Comparison of ENCODE assay signal across 13 cellular contexts in the genomic region with DNA sequence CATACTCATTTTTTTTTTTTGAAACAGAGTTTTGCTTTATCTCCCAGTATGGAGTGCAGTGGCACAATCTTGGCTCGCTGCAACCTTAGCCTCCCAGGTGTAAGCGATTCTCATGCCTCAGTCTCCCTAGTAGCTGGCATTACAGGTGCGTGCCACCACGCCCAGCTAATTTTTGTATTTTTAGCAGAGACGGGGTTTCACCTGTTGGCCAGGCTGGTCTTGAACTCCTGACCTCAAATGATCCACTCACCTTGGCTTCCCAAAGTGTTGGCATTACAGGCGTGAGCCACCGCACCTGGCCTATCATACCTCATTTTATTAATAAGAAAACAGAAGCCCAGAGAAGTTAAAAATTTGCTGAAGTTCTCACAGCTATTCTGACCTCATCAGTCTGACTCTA. TPM values are rescaled to one million over a fixed set of nuclear protein-coding genes. Genes with fewer than 3 reads are reported as not detected.
DNase-seq lines count a peak whose midpoint lies in the region; ATAC-seq, FAIRE-seq and TF ChIP-seq lines count a peak whose summit lies in the region.
"Not testable (repeated sequence)": the region's sequence is repeated elsewhere in the genome, so short reads cannot be mapped to it uniquely, and the experiment has no call there.
"Had no signal": no experiment of that assay in that cellular context is flagged by ENCODE, and none has a peak within 500 bp of the region (broad histone marks: within the 10 kb centered on the region; RNA-seq: fewer than 3 reads in every experiment).

No MANE protein-coding gene starts in this region.

- H3K4me3 ChIP-seq in A549; HEK293 (ENCODE audit: low read depth, low read length); adipocyte (ENCODE audit: low read length); gastroesophageal sphincter; right atrium auricular region; osteoblast (ENCODE audit: insufficient read depth, low read length); gastrocnemius medialis; subcutaneous abdominal adipose tissue (ENCODE audit: low read depth in 1 of 5, low read length in 5 of 5): not testable (repeated sequence)

- peak overlapping the region; percentile 22 to 34; a peak in 1 of 6 replicates for H3K27ac ChIP-seq in A549
- not testable (repeated sequence) for H3K27ac ChIP-seq in HEK293 (ENCODE audit: extremely low read depth, low read depth, low read length)
- H3K27ac ChIP-seq in gastroesophageal sphincter, result peak overlapping the region in 3 of 4 donors; percentile 22 to 92 (median 91)
- H3K27ac ChIP-seq in right atrium auricular region, result peak overlapping the region; percentile 1 to 98
- peak overlapping the region; percentile 31 for H3K27ac ChIP-seq in osteoblast (ENCODE audit: low read depth, low read length)
- H3K27ac ChIP-seq in gastrocnemius medialis, result peak overlapping the region; percentile 91 to 94 (median 92)
- H3K27ac ChIP-seq in subcutaneous abdominal adipose tissue (ENCODE audit: low read depth, low read length), result peak overlapping the region; percentile 94

- H3K4me1 ChIP-seq in A549 (peaks cover 44% of the 10 kb centered on the region), adipocyte (ENCODE audit: control insufficient read depth, insufficient read depth, low read length) (peaks cover 63% of the 10 kb centered on the region), gastroesophageal sphincter (peaks cover 8 to 54% (median 28%) of the 10 kb centered on the region in 3 donors), right atrium auricular region (peaks cover 0 to 68% of the 10 kb centered on the region in 2 donors), osteoblast (ENCODE audit: insufficient read depth, low read length) (peaks cover 41% of the 10 kb centered on the region), gastrocnemius medialis (peaks cover 71 to 81% of the 10 kb centered on the region in 2 donors), subcutaneous abdominal adipose tissue (ENCODE audit: control insufficient read depth in 5 of 5, insufficient read depth in 5 of 5, low read length in 5 of 5) (peaks cover 7 to 53% (median 43%) of the 10 kb centered on the region in 5 donors)
- H3K4me1 ChIP-seq in HEK293 (ENCODE audit: control insufficient read depth, insufficient read depth, low read length), result not testable (repeated sequence)

- ATAC-seq in A549, gastroesophageal sphincter, gastrocnemius medialis: not testable (repeated sequence)

- not testable (repeated sequence) for H4K20me1 ChIP-seq in osteoblast (ENCODE audit: insufficient read depth, low read length)

- H3K9me3 ChIP-seq in A549; HEK293 (ENCODE audit: control insufficient read depth, insufficient read depth, low read depth, low read length); adipocyte (ENCODE audit: control insufficient read depth, low read length); gastroesophageal sphincter; right atrium auricular region; osteoblast (ENCODE audit: low read depth, low read length); gastrocnemius medialis; subcutaneous abdominal adipose tissue (ENCODE audit: control insufficient read depth in 5 of 5, low read length in 5 of 5): not testable (repeated sequence)

- WGBS in A549 (ENCODE audit: missing lambda C conversion rate), result 93% methylated on average over 7 of the region's 7 CpGs
- 94 to 100% methylated on average over 2 to 7 of the region's 7 CpGs for whole genome bisulfite sequencing in gastroesophageal sphincter (ENCODE audit: low coverage in 1 of 2), 2 donors

- not testable (repeated sequence) for TF ChIP-seq POLR2A in A549 (IDR thresholded peaks at IDR 0.05; ENCODE audit: low read length); gastroesophageal sphincter (IDR thresholded peaks at IDR 0.05); gastrocnemius medialis (IDR thresholded peaks at IDR 0.05)

- TF ChIP-seq EP300 in A549 (IDR thresholded peaks at IDR 0.05); gastroesophageal sphincter (IDR thresholded peaks at IDR 0.05): not testable (repeated sequence)

- peak overlapping the region; percentile 91 for H3K9ac ChIP-seq in adipocyte (ENCODE audit: low read length)
- H3K9ac ChIP-seq in subcutaneous abdominal adipose tissue (ENCODE audit: low read length in 5 of 5), result peak overlapping the region in 1 of 5 donors; percentile 4

- POLR2A ChIA-PET in A549 (lab: Yijun Ruan, JAX), result interaction anchor here (0.6 kb wide), 1 partner anchor 15 kb away, joined by 3 read pairs; no protein-coding TSS in a partner anchor
- POLR2A ChIA-PET in HEK293 (lab: Yijun Ruan, JAX), result not testable (repeated sequence)

- in situ Hi-C loops in gastrocnemius medialis (cut with MboI; ENCODE audit: low sequenced_read_pairs in 4 of 4), result not testable (repeated sequence)

- H3K36me3 ChIP-seq in HEK293 (ENCODE audit: control insufficient read depth in 2 of 2, insufficient read depth in 1 of 2, low read length in 2 of 2); adipocyte (ENCODE audit: control insufficient read depth, insufficient read depth, low read length, severe bottlenecking); gastroesophageal sphincter; right atrium auricular region; osteoblast (ENCODE audit: insufficient read depth, low read length); gastrocnemius medialis; subcutaneous abdominal adipose tissue (ENCODE audit: control insufficient read depth in 5 of 5, insufficient read depth in 5 of 5, low read length in 5 of 5): not testable (repeated sequence)

- DNase-seq in A549 (ENCODE audit: low read depth in 1 of 2, low spot score in 1 of 2); adipocyte (ENCODE audit: low read depth); right atrium auricular region (ENCODE audit: low spot score); osteoblast (ENCODE audit: insufficient read length, low spot score, missing footprints); gastrocnemius medialis: not testable (repeated sequence)

- H3K4me2 ChIP-seq in A549; osteoblast (ENCODE audit: insufficient read depth, low read length): not testable (repeated sequence)

- not testable (repeated sequence) for TF ChIP-seq CTCF in A549 (IDR thresholded peaks at IDR 0.05); HEK293 (tag by site-specific recombination; IDR thresholded peaks at IDR 0.05); gastroesophageal sphincter (IDR thresholded peaks at IDR 0.05); right atrium auricular region (IDR thresholded peaks at IDR 0.05); osteoblast (IDR thresholded peaks at IDR 0.05; ENCODE audit: extremely low read depth, low read depth, low read length); gastrocnemius medialis (IDR thresholded peaks at IDR 0.05 in 4 of 5, conservative IDR thresholded peaks at IDR 0.05 in 1 of 5)

- not testable (repeated sequence) for H3K27me3 ChIP-seq in adipocyte (replicated peaks; ENCODE audit: control insufficient read depth, insufficient read depth, low read length); gastroesophageal sphincter; right atrium auricular region; osteoblast (ENCODE audit: insufficient read depth, low read length); gastrocnemius medialis; subcutaneous abdominal adipose tissue (ENCODE audit: control insufficient read depth in 5 of 5, insufficient read depth in 4 of 5, low read length in 5 of 5)

- FAIRE-seq in A549 (lab: Jason Lieb, UNC), result not testable (repeated sequence)

- intact Hi-C loops in gastrocnemius medialis (cut with DNase I; ENCODE audit: low total_unique reads), result not testable (repeated sequence)

- not testable (repeated sequence) for TF ChIP-seq RAD21 in A549 (conservative IDR thresholded peaks at IDR 0.05 in 1 of 2, IDR thresholded peaks at IDR 0.05 in 1 of 2)

- not testable (repeated sequence) for H3K79me2 ChIP-seq in osteoblast (ENCODE audit: insufficient read depth, low read length)

- CTCF ChIA-PET in A549 (lab: Yijun Ruan, JAX), result interaction anchor here (0.8 kb wide), 1 partner anchor 65 kb away, joined by 3 read pairs; no protein-coding TSS in a partner anchor
- CTCF ChIA-PET in HEK293 (lab: Yijun Ruan, JAX), result interaction anchor here (1.3 kb wide), 1 partner anchor 10 kb away, joined by 4 read pairs; no protein-coding TSS in a partner anchor

- not testable (repeated sequence) for H2AFZ ChIP-seq in osteoblast (ENCODE audit: low read length)

RNA-seq across cellular contexts. Expression of a gene that starts 3.1 kb away (rescaled TPM):
- 0.13 and 0.19 TPM in 2 replicates for polyA plus RNA-seq in A549 (2011; rRNA removed)
- polyA plus RNA-seq in A549 (2012; cell fraction: cytosol; rRNA removed), result 0.05 and 0.22 TPM in 2 replicates
- polyA plus RNA-seq in A549 (2012; cell fraction: nucleus; rRNA removed), result not detected in 2 replicates
- polyA plus RNA-seq in A549 (2017; fragmentation: RNase III; extraction: RNeasy Plus Mini Kit Qiagen cat#74134 plus additional on column Dnase treatment), result 0.08 TPM in 1 of 3 replicates, not detected in the others
- polyA minus RNA-seq in A549 (2011; rRNA and poly(A)+ RNA removed), result 0.34 TPM in 1 of 2 replicates, not detected in the other
- total RNA-seq in gastroesophageal sphincter, result 1 to 10 TPM in 3 of 4 donors, not detected in 1; 2.4 to 3.3 (median 3.1) TPM
- total RNA-seq in right atrium auricular region, result 1 to 10 TPM; 1.5 to 8.3 TPM
- 1.2 and 1.4 TPM in 2 replicates for total RNA-seq in osteoblast
- 10 to 100 TPM in 2 of 4 donors, 1 to 10 TPM in 2; 6.3 to 23.8 (median 11.9) TPM for total RNA-seq in gastrocnemius medialis
- total RNA-seq: CD4-positive, CD25-positive, alpha-beta regulatory T cell; CD8-positive, alpha-beta memory T cell; GM12878 had no signal
- polyA plus RNA-seq: CD8-positive, alpha-beta memory T cell; GM12878 had no signal

RNA-seq across cellular contexts. Expression of a gene that starts 9.3 kb away (rescaled TPM):
- polyA plus RNA-seq in A549 (2011; rRNA removed), result 0.07 TPM in 1 of 2 replicates, not detected in the other
- 0.03 and 0.04 TPM in 2 replicates for polyA plus RNA-seq in A549 (2012; cell fraction: cytosol; rRNA removed)
- polyA plus RNA-seq in A549 (2012; cell fraction: nucleus; rRNA removed), result 0.30 and 0.40 TPM in 2 replicates
- polyA plus RNA-seq in A549 (2017; fragmentation: RNase III; extraction: RNeasy Plus Mini Kit Qiagen cat#74134 plus additional on column Dnase treatment), result not detected in 3 replicates
- not detected in 2 replicates for polyA minus RNA-seq in A549 (2011; rRNA and poly(A)+ RNA removed)
- 1 to 10 TPM in 3 of 4 donors, under 1 TPM in 1; 0.78 to 5.5 (median 3.0) TPM for total RNA-seq in gastroesophageal sphincter
- 10 to 100 TPM in 1 of 2 donors, 1 to 10 TPM in 1; 5.5 to 13.0 TPM for total RNA-seq in right atrium auricular region
- total RNA-seq in osteoblast, result 2.1 and 2.2 TPM in 2 replicates
- total RNA-seq in gastrocnemius medialis, result 1 to 10 TPM in 3 of 4 donors, under 1 TPM in 1; 0.41 to 4.6 (median 2.4) TPM
- total RNA-seq: CD4-positive, CD25-positive, alpha-beta regulatory T cell; CD8-positive, alpha-beta memory T cell; GM12878; HT-29 had no signal
- polyA plus RNA-seq: CD4-positive, CD25-positive, alpha-beta regulatory T cell; CD8-positive, alpha-beta memory T cell; GM12878 had no signal

RNA-seq across cellular contexts. Expression of a gene that starts 10.3 kb away (rescaled TPM):
- polyA plus RNA-seq in A549 (2011; rRNA removed) (1.1 and 3.1 TPM in 2 replicates), A549 (2017; fragmentation: RNase III; extraction: RNeasy Plus Mini Kit Qiagen cat#74134 plus additional on column Dnase treatment) (4.1 to 25.3 TPM (median 4.8 TPM) in 3 replicates)
- 1.5 and 2.8 TPM in 2 replicates for polyA plus RNA-seq in A549 (2012; cell fraction: cytosol; rRNA removed)
- 1.1 and 3.1 TPM in 2 replicates for polyA plus RNA-seq in A549 (2012; cell fraction: nucleus; rRNA removed)
- polyA minus RNA-seq in A549 (2011; rRNA and poly(A)+ RNA removed), result 0.58 and 1.3 TPM in 2 replicates
- total RNA-seq in gastroesophageal sphincter (100 to 1,000 TPM; 254 to 440 (median 294) TPM), right atrium auricular region (1,000 to 10,000 TPM; 2,961 to 3,608 TPM), osteoblast (54.3 and 55.4 TPM in 2 replicates), gastrocnemius medialis (1,000 to 10,000 TPM in 2 of 4 donors, 100 to 1,000 TPM in 2; 763 to 2,291 (median 1,427) TPM)
- total RNA-seq: CD4-positive, CD25-positive, alpha-beta regulatory T cell; CD8-positive, alpha-beta memory T cell; GM12878; H9; HT-29 had no signal
- polyA plus RNA-seq: CD4-positive, CD25-positive, alpha-beta regulatory T cell; CD8-positive, alpha-beta memory T cell had no signal

RNA-seq across cellular contexts. Expression of a gene that starts 15.3 kb away (rescaled TPM):
- 6.9 and 7.9 TPM in 2 replicates for polyA plus RNA-seq in A549 (2011; rRNA removed)
- 2.4 and 2.7 TPM in 2 replicates for polyA plus RNA-seq in A549 (2012; cell fraction: cytosol; rRNA removed)
- polyA plus RNA-seq in A549 (2012; cell fraction: nucleus; rRNA removed), result 1.8 and 2.1 TPM in 2 replicates
- 5.5 to 7.4 TPM (median 7.1 TPM) in 3 replicates for polyA plus RNA-seq in A549 (2017; fragmentation: RNase III; extraction: RNeasy Plus Mini Kit Qiagen cat#74134 plus additional on column Dnase treatment)
- 13.3 and 19.2 TPM in 2 replicates for polyA minus RNA-seq in A549 (2011; rRNA and poly(A)+ RNA removed)
- 100 to 1,000 TPM; 125 to 164 (median 153) TPM for total RNA-seq in gastroesophageal sphincter
- 10 to 100 TPM; 25.7 to 50.9 TPM for total RNA-seq in right atrium auricular region
- 27.4 and 28.6 TPM in 2 replicates for total RNA-seq in osteoblast
- total RNA-seq in gastrocnemius medialis, result 10 to 100 TPM in 1 of 4 donors, 1 to 10 TPM in 3; 1.9 to 10.4 (median 5.0) TPM

RNA-seq across cellular contexts. Expression of a gene that starts 42.5 kb away (rescaled TPM):
- polyA plus RNA-seq in A549 (2011; rRNA removed) (59.7 and 84.6 TPM in 2 replicates), A549 (2017; fragmentation: RNase III; extraction: RNeasy Plus Mini Kit Qiagen cat#74134 plus additional on column Dnase treatment) (36.3 to 40.3 TPM (median 36.5 TPM) in 3 replicates)
- polyA plus RNA-seq in A549 (2012; cell fraction: cytosol; rRNA removed), result 33.7 and 39.5 TPM in 2 replicates
- polyA plus RNA-seq in A549 (2012; cell fraction: nucleus; rRNA removed), result 8.3 and 12.9 TPM in 2 replicates
- polyA minus RNA-seq in A549 (2011; rRNA and poly(A)+ RNA removed), result 11.5 and 12.8 TPM in 2 replicates
- total RNA-seq in gastroesophageal sphincter (10 to 100 TPM; 11.7 to 19.3 (median 17.5) TPM), right atrium auricular region (10 to 100 TPM; 27.7 to 40.9 TPM), osteoblast (8.3 and 10.9 TPM in 2 replicates), gastrocnemius medialis (10 to 100 TPM in 2 of 4 donors, 1 to 10 TPM in 2; 8.2 to 20.9 (median 9.8) TPM)
